ENCODE assay signal across 11 cellular contexts in the genomic region with DNA sequence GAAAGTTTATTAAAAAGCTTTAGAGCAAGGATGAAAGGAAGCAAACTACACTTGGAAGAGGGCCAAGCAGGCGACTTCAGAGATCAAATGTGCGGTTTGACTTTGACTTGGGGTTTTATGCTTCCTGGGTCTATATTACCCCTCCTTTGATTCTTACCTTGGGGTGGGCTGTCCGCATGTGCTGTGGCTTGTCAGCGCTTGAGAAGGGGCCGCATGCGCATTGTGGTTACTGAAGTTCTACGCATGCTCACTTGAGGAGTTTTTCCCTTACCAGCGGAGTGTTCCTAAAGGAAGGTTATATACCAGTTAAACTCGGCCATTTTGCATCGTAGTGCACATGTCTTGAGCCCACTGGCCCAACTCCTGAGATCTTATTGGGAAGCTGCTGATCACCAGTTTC. TPM values are rescaled to one million over a fixed set of nuclear protein-coding genes. Genes with fewer than 3 reads are reported as not detected.
DNase-seq lines count a peak whose midpoint lies in the region; ATAC-seq, FAIRE-seq and TF ChIP-seq lines count a peak whose summit lies in the region.
"Had no signal": no experiment of that assay in that cellular context is flagged by ENCODE, and none has a peak within 500 bp of the region (broad histone marks: within the 10 kb centered on the region; RNA-seq: fewer than 3 reads in every experiment).

No MANE protein-coding gene starts in this region.

- no peaks in the 10 kb centered on the region for H3K79me2 ChIP-seq in keratinocyte (ENCODE audit: control insufficient read depth, insufficient read depth, low read length)

- H3K4me1 ChIP-seq in keratinocyte (ENCODE audit: control insufficient read depth, extremely low read depth, insufficient read depth, low read length) (no peaks in the 10 kb centered on the region), pancreas (no peaks in the 10 kb centered on the region)

- peak overlapping the region; percentile 3 for H3K9ac ChIP-seq in keratinocyte (ENCODE audit: control insufficient read depth, extremely low read depth, insufficient read depth, low read length)

- H3K27ac ChIP-seq in keratinocyte (ENCODE audit: control insufficient read depth, insufficient read depth, low read length) (no peak overlapping the region), pancreas (no peak overlapping the region)
- H3K27ac ChIP-seq: thoracic aorta had no signal

- H3K4me3 ChIP-seq in keratinocyte (ENCODE audit: control insufficient read depth in 2 of 3, extremely low read depth in 1 of 3, insufficient read depth in 2 of 3, low read depth in 1 of 3, low read length in 3 of 3): peak overlapping the region in 1 of 3 experiments; percentile 7
- no peak overlapping the region for H3K4me3 ChIP-seq in pancreas
- H3K4me3 ChIP-seq: thoracic aorta had no signal

- H3K36me3 ChIP-seq in keratinocyte (ENCODE audit: control insufficient read depth in 2 of 2, extremely low read depth in 1 of 2, insufficient read depth in 2 of 2, low read length in 2 of 2) (no peaks in the 10 kb centered on the region), pancreas (no peaks in the 10 kb centered on the region)
- H3K36me3 ChIP-seq: thoracic aorta had no signal

- peak overlapping the region; percentile 35 for H3K4me2 ChIP-seq in keratinocyte (ENCODE audit: control insufficient read depth, extremely low read depth, insufficient read depth, low read depth, low read length)

- no peaks in the 10 kb centered on the region for H4K20me1 ChIP-seq in keratinocyte (ENCODE audit: control insufficient read depth, extremely low read depth, insufficient read depth, low read length)

- H3K9me3 ChIP-seq in keratinocyte (ENCODE audit: control insufficient read depth, low read depth, low read length) (no peaks in the 10 kb centered on the region), pancreas (no peaks in the 10 kb centered on the region)
- H3K9me3 ChIP-seq: thoracic aorta had no signal

- TF ChIP-seq CTCF in keratinocyte (optimal IDR thresholded peaks at IDR 0.05 in 1 of 3, IDR thresholded peaks at IDR 0.05 in 1 of 3, conservative IDR thresholded peaks at IDR 0.05 in 1 of 3; ENCODE audit: extremely low read depth in 1 of 3, insufficient read depth in 2 of 3, low read length in 3 of 3): no peak
- no peak for TF ChIP-seq CTCF in pancreas (IDR thresholded peaks at IDR 0.05)

- H3K9me1 ChIP-seq in keratinocyte (ENCODE audit: control insufficient read depth, extremely low read depth, insufficient read depth, low read length): no peaks in the 10 kb centered on the region

- dilution Hi-C loops in keratinocyte (cut with MboI; ENCODE audit: extremely low pct_ligation_motif_present, low sequenced_read_pairs): no loop called here

- intact Hi-C loops in pancreas (cut with DNase I): no loop called here

- 62 to 68% methylated on average over 10 of the region's 10 CpGs for WGBS in pancreas, 2 donors

- H2AFZ ChIP-seq in keratinocyte (ENCODE audit: control insufficient read depth, low read length): no peak overlapping the region

- ATAC-seq in HG03159 (IDR thresholded peaks at IDR 0.05; ENCODE audit: unreplicated experiment): no peak
- no peak for ATAC-seq in pancreas

- H3K27me3 ChIP-seq in keratinocyte (ENCODE audit: control insufficient read depth, extremely low read depth, insufficient read depth, low read length) (no peaks in the 10 kb centered on the region), pancreas (peaks cover 0 to 9% (median 2%) of the 10 kb centered on the region in 4 donors)

- peak; percentile 82 for DNase-seq in RPMI7951 (ENCODE audit: low read depth)
- peak; percentile 31 for DNase-seq in activated T-cell treated with anti-CD3 and anti-CD28 coated beads for 48 hours (ENCODE audit: low read depth)
- no peak for DNase-seq in keratinocyte (ENCODE audit: low read depth, low spot score)
- DNase-seq in stimulated activated CD8-positive, alpha-beta memory T cell treated with anti-CD3 and anti-CD28 coated beads, Interleukin-7, amount 100 ng/mL, for 48 hours (ENCODE audit: extremely low read depth in 1 of 2, low read depth in 1 of 2): peak; percentile 44 to 49
- no peak for DNase-seq in RCC 7860 (ENCODE audit: low spot score)
- DNase-seq in NCI-H1105 treated with DMSO at 0.1 percent for 48 hours (lab: John Stamatoyannopoulos, UW): no peak
- DNase-seq in pancreas: no peak
- DNase-seq: KBM-7, kidney glomerular epithelial cell had no signal

- FAIRE-seq in keratinocyte (lab: Jason Lieb, UNC): no peak
- no peak for FAIRE-seq in RCC 7860 (lab: Jason Lieb, UNC)
- FAIRE-seq in pancreas (lab: Jason Lieb, UNC): no peak

RNA-seq across cellular contexts. Expression of a gene that starts 9.9 kb away (rescaled TPM):
- 0.48 and 0.59 TPM in 2 replicates for total RNA-seq in RPMI7951 (2014; rRNA removed; shearing (Covaris generic))
- polyA plus RNA-seq in keratinocyte (0.06 to 0.12 TPM (median 0.06 TPM) in 3 replicates), pancreas (under 1 TPM; 0.08 to 0.14 TPM)
- not detected for polyA plus RNA-seq in keratinocyte (2011; ENCODE audit: low read depth)
- polyA plus RNA-seq in keratinocyte (2011; cell fraction: cytosol; rRNA removed): not detected in 2 replicates
- 0.11 TPM in 1 of 2 replicates, not detected in the other for polyA plus RNA-seq in keratinocyte (2011; cell fraction: nucleus; rRNA removed)
- 0.05 TPM in 1 of 2 replicates, not detected in the other for polyA plus RNA-seq in keratinocyte (2012; ENCODE audit: low replicate concordance)
- 0.10 to 0.19 TPM in 2 of 3 replicates, not detected in the other for polyA minus RNA-seq in keratinocyte
- not detected for polyA minus RNA-seq in keratinocyte (2011; cell fraction: cytosol; rRNA and poly(A)+ RNA removed)
- not detected in 2 replicates for polyA minus RNA-seq in keratinocyte (2011; cell fraction: nucleus; rRNA and poly(A)+ RNA removed)
- total RNA-seq in pancreas: under 1 TPM in 5 of 6 donors, not detected in 1; 0.04 to 0.28 (median 0.14) TPM
- total RNA-seq: thoracic aorta had no signal

Comparison
In these comparisons a context has a peak if more than half of its experiments do, and no peak if none do; other contexts are left out.
1. DNase-seq: peak in RPMI7951 (single experiment), activated T-cell treated with anti-CD3 and anti-CD28 coated beads for 48 hours (single experiment) and stimulated activated CD8-positive, alpha-beta memory T cell treated with anti-CD3 and anti-CD28 coated beads, Interleukin-7, amount 100 ng/mL, for 48 hours (2 of 2); none in keratinocyte (single experiment), RCC 7860 (single experiment), NCI-H1105 treated with DMSO at 0.1 percent for 48 hours (single experiment) and pancreas (0 of 6).